9 cellular contexts compared by ENCODE assay signal in genomic region chr1:23792151-23792945, GRCh38. TPM values are rescaled to one million over a fixed set of nuclear protein-coding genes. Genes with fewer than 3 reads are reported as not detected.
DNase-seq lines count a peak whose midpoint lies in the region; ATAC-seq and TF ChIP-seq lines count a peak whose summit lies in the region.
"Had no signal": no experiment of that assay in that cellular context is flagged by ENCODE, and none has a peak within 500 bp of the region (broad histone marks: within the 10 kb centered on the region; RNA-seq: fewer than 3 reads in every experiment).

No MANE protein-coding gene starts in this region.

- H4K8ac ChIP-seq in neuronal stem cell (ENCODE audit: low read depth, low read length) = peak overlapping the region; percentile 86

- H3K4me1 Mint-ChIP-seq in CD8-positive, alpha-beta T cell (ENCODE audit: low read depth) = peaks cover 27% of the 10 kb centered on the region
- peaks cover 14% of the 10 kb centered on the region for H3K4me1 Mint-ChIP-seq in endothelial cell (ENCODE audit: unreplicated experiment)

- ATAC-seq in CD8-positive, alpha-beta T cell = no peak

- peaks cover 20% of the 10 kb centered on the region for H3K79me1 ChIP-seq in neuronal stem cell (ENCODE audit: low read depth, low read length)

- intact Hi-C loops in CD8-positive, alpha-beta T cell (cut with DNase I, micrococcal nuclease) = no loop called here

- no peak overlapping the region for H2BK15ac ChIP-seq in neuronal stem cell (ENCODE audit: low read length)

- no peak overlapping the region for H3K27ac ChIP-seq in CD8-positive, alpha-beta T cell (ENCODE audit: low read depth, low read length)
- H3K27ac ChIP-seq in neuronal stem cell (replicated peaks; ENCODE audit: low read length) = no peak overlapping the region

- WGBS in neuronal stem cell (ENCODE audit: extremely low coverage in 2 of 2, insufficient read length in 2 of 2, insufficient replicate concordance in 1 of 2), 2 donors = no CpG with 5 or more reads among the region's 19 CpGs

- no peak overlapping the region for H3K23ac ChIP-seq in neuronal stem cell (ENCODE audit: low read depth, low read length, poor library complexity)

- peak overlapping the region; percentile 84 for H2BK5ac ChIP-seq in neuronal stem cell (ENCODE audit: low read length)

- no peak for TF ChIP-seq CTCF in CD8-positive, alpha-beta T cell (IDR thresholded peaks at IDR 0.05)
- TF ChIP-seq CTCF in endothelial cell (IDR thresholded peaks at IDR 0.05; ENCODE audit: unreplicated experiment) = no peak

- no peaks in the 10 kb centered on the region for H3K9me3 ChIP-seq in CD8-positive, alpha-beta T cell (ENCODE audit: low read length)
- H3K9me3 ChIP-seq in NT2/D1 (ENCODE audit: insufficient read depth, low read length) = no peaks in the 10 kb centered on the region
- no peaks in the 10 kb centered on the region for H3K9me3 ChIP-seq in neuronal stem cell (replicated peaks in 1 of 2; ENCODE audit: control insufficient read depth in 2 of 2, insufficient read depth in 1 of 2, low read depth in 1 of 2, low read length in 2 of 2)

- no peak for DNase-seq in CD8-positive, alpha-beta T cell
- DNase-seq in NT2/D1 (ENCODE audit: low read depth, low spot score) = no peak
- no peak for DNase-seq in endothelial cell (ENCODE audit: low spot score)
- DNase-seq in neuronal stem cell (ENCODE audit: low spot score) = no peak
- no peak for DNase-seq in amniotic stem cell (lab: John Stamatoyannopoulos, UW)
- no peak for DNase-seq in NCI-H2171 treated with DMSO at 0.1 percent for 48 hours (lab: John Stamatoyannopoulos, UW)
- no peak for DNase-seq in NCI-H1105 treated with DMSO at 0.1 percent for 48 hours (lab: John Stamatoyannopoulos, UW)
- DNase-seq in SKM-1 treated with dmso at 0.1 percent for 144 hours (lab: John Stamatoyannopoulos, UW; ENCODE audit: unreplicated experiment) = no peak
- DNase-seq: central memory CD4-positive, alpha-beta T cell had no signal

- POLR2A ChIA-PET in CD8-positive, alpha-beta T cell (lab: Charles Lee) = interaction anchor here (0.8 to 3.8 kb wide), 6 partner anchors 9 to 136 kb away, joined by 3 to 31 read pairs (median 5); partner anchors contain the start of genes ELOA, GALE, HMGCL and PITHD1

- no peak overlapping the region for H2BK120ac ChIP-seq in neuronal stem cell (ENCODE audit: low read depth, low read length)

- H3K9ac ChIP-seq in NT2/D1 (ENCODE audit: insufficient read length, low read depth) (peak overlapping the region; percentile 80), neuronal stem cell (ENCODE audit: low read depth, low read length, poor library complexity) (peak overlapping the region; percentile 78)

- peaks cover 16% of the 10 kb centered on the region for H3K36me3 ChIP-seq in CD8-positive, alpha-beta T cell (ENCODE audit: insufficient read depth, low read length)
- H3K36me3 ChIP-seq in NT2/D1 (ENCODE audit: insufficient read depth, insufficient read length, low read length) = peaks cover 51% of the 10 kb centered on the region
- H3K36me3 ChIP-seq in neuronal stem cell (replicated peaks in 1 of 2; ENCODE audit: control insufficient read depth in 2 of 2, insufficient read depth in 2 of 2, low read length in 2 of 2) = peaks cover 24 to 58% of the 10 kb centered on the region in 2 donors

- H3K14ac ChIP-seq in neuronal stem cell (ENCODE audit: low read length) = peak overlapping the region; percentile 38

- H2AK5ac ChIP-seq in neuronal stem cell (ENCODE audit: low read depth, low read length) = peak overlapping the region; percentile 86

- H3K27me3 ChIP-seq in CD8-positive, alpha-beta T cell (ENCODE audit: insufficient read depth, low read length) = no peaks in the 10 kb centered on the region
- H3K27me3 ChIP-seq in NT2/D1 (ENCODE audit: insufficient read depth, insufficient read length) (no peaks in the 10 kb centered on the region), neuronal stem cell (ENCODE audit: control insufficient read depth in 3 of 3, insufficient read depth in 3 of 3, low read depth in 1 of 3, low read length in 3 of 3) (no peaks in the 10 kb centered on the region)

- H3K27me3 Mint-ChIP-seq in CD8-positive, alpha-beta T cell (ENCODE audit: low read depth) = no peaks in the 10 kb centered on the region
- peaks cover 9% of the 10 kb centered on the region for H3K27me3 Mint-ChIP-seq in endothelial cell (ENCODE audit: unreplicated experiment)

- peak overlapping the region; percentile 98 for H3K27ac Mint-ChIP-seq in CD8-positive, alpha-beta T cell
- H3K27ac Mint-ChIP-seq in endothelial cell (ENCODE audit: unreplicated experiment) = peak overlapping the region; percentile 30

- H4K91ac ChIP-seq in neuronal stem cell (ENCODE audit: low read depth, low read length, poor library complexity) = no peak overlapping the region

- no peak overlapping the region for H2AFZ ChIP-seq in neuronal stem cell (ENCODE audit: low read length)

- CTCF ChIA-PET in CD8-positive, alpha-beta T cell (lab: Charles Lee) = interaction anchor here (2.1 kb wide), 1 partner anchor 18 kb away, joined by 8 read pairs; no protein-coding TSS in a partner anchor

- peak overlapping the region; percentile 95 for H3K4me3 Mint-ChIP-seq in CD8-positive, alpha-beta T cell
- H3K4me3 Mint-ChIP-seq in endothelial cell (ENCODE audit: unreplicated experiment) = peak overlapping the region; percentile 99

- no peak overlapping the region for H3K4me3 ChIP-seq in CD8-positive, alpha-beta T cell (ENCODE audit: low read depth, low read length)
- H3K4me3 ChIP-seq in NT2/D1 (ENCODE audit: insufficient read length, low read depth) (peak overlapping the region; percentile 83), neuronal stem cell (ENCODE audit: low read length in 2 of 2) (peak overlapping the region; percentile 70 to 96)

- peak overlapping the region; percentile 61 for H3K4ac ChIP-seq in neuronal stem cell (ENCODE audit: low read length)

- H3K36me3 Mint-ChIP-seq in CD8-positive, alpha-beta T cell = peaks cover 50% of the 10 kb centered on the region
- H3K36me3 Mint-ChIP-seq in endothelial cell (ENCODE audit: low read depth, unreplicated experiment) = peaks cover 6% of the 10 kb centered on the region

- no peak overlapping the region for H2BK12ac ChIP-seq in neuronal stem cell (ENCODE audit: low read length)

- no peaks in the 10 kb centered on the region for H3K9me3 Mint-ChIP-seq in CD8-positive, alpha-beta T cell
- no peaks in the 10 kb centered on the region for H3K9me3 Mint-ChIP-seq in endothelial cell (ENCODE audit: unreplicated experiment)

- H3K18ac ChIP-seq in neuronal stem cell (ENCODE audit: low read length) = peak overlapping the region; percentile 19

- peaks cover 24% of the 10 kb centered on the region for H3K4me1 ChIP-seq in CD8-positive, alpha-beta T cell (ENCODE audit: insufficient read depth, low read length)
- H3K4me1 ChIP-seq in NT2/D1 (ENCODE audit: insufficient read depth, insufficient read length) (peaks cover 2% of the 10 kb centered on the region), neuronal stem cell (ENCODE audit: control insufficient read depth in 2 of 2, insufficient read depth in 1 of 2, low read depth in 1 of 2, low read length in 2 of 2) (peaks cover 5 to 17% of the 10 kb centered on the region in 2 donors)

- H3K4me2 ChIP-seq in neuronal stem cell (ENCODE audit: insufficient read depth, low read length, poor library complexity, severe bottlenecking) = peak overlapping the region; percentile 52

RNA-seq across cellular contexts. Expression of gene LYPLA2, which starts 1.4 kb away (rescaled TPM):
- 10 to 100 TPM; 39.3 to 40.4 TPM for total RNA-seq in CD8-positive, alpha-beta T cell
- total RNA-seq in endothelial cell (ENCODE audit: unreplicated experiment) = 138 TPM
- 66.5 TPM for polyA plus RNA-seq in neuronal stem cell (2013, experiment 1 of 2)
- 66.6 TPM for polyA plus RNA-seq in neuronal stem cell (2013, experiment 2 of 2)

RNA-seq across cellular contexts. Expression of gene GALE, which starts 8.2 kb away (rescaled TPM):
- 1 to 10 TPM; 4.6 to 4.7 TPM for total RNA-seq in CD8-positive, alpha-beta T cell
- 33.9 TPM for total RNA-seq in endothelial cell (ENCODE audit: unreplicated experiment)
- 24.0 TPM for polyA plus RNA-seq in neuronal stem cell (2013, experiment 1 of 2)
- 26.2 TPM for polyA plus RNA-seq in neuronal stem cell (2013, experiment 2 of 2)

RNA-seq across cellular contexts. Expression of gene PITHD1, which starts 14.1 kb away (rescaled TPM):
- 100 to 1,000 TPM; 112 to 117 TPM for total RNA-seq in CD8-positive, alpha-beta T cell
- 35.4 TPM for total RNA-seq in endothelial cell (ENCODE audit: unreplicated experiment)
- 27.2 TPM for polyA plus RNA-seq in neuronal stem cell (2013, experiment 1 of 2)
- polyA plus RNA-seq in neuronal stem cell (2013, experiment 2 of 2) = 27.3 TPM

RNA-seq across cellular contexts. Expression of gene HMGCL, which starts 32.9 kb away (rescaled TPM):
- total RNA-seq in CD8-positive, alpha-beta T cell = 10 to 100 TPM in 1 of 2 experiments, 1 to 10 TPM in 1; 9.2 to 10.2 TPM
- total RNA-seq in endothelial cell (ENCODE audit: unreplicated experiment) = 30.0 TPM
- polyA plus RNA-seq in neuronal stem cell (2013, experiment 1 of 2) = 16.0 TPM
- 15.8 TPM for polyA plus RNA-seq in neuronal stem cell (2013, experiment 2 of 2)

RNA-seq across cellular contexts. Expression of gene ELOA, which starts 49.1 kb away (rescaled TPM):
- total RNA-seq in CD8-positive, alpha-beta T cell = 10 to 100 TPM; 41.5 to 43.3 TPM
- 54.4 TPM for total RNA-seq in endothelial cell (ENCODE audit: unreplicated experiment)
- polyA plus RNA-seq in neuronal stem cell (2013, experiment 1 of 2) = 16.5 TPM
- polyA plus RNA-seq in neuronal stem cell (2013, experiment 2 of 2) = 17.6 TPM
